ENCODE assay signal across 9 cellular contexts in genomic region chr20:8094415-8094818, GRCh38. TPM values are rescaled to one million over a fixed set of nuclear protein-coding genes. Genes with fewer than 3 reads are reported as not detected.
A peak's percentile ranks its signal among the peaks of the same experiment; 100 is the strongest.
DNase-seq lines count a peak whose midpoint lies in the region; ATAC-seq and TF ChIP-seq lines count a peak whose summit lies in the region.
"Had no signal": no experiment of that assay in that cellular context is flagged by ENCODE, and none has a peak within 500 bp of the region (broad histone marks: within the 10 kb centered on the region; RNA-seq: fewer than 3 reads in every experiment).

No MANE protein-coding gene starts in this region.

- H3K27ac ChIP-seq in PC-3 (ENCODE audit: low read length) (peak overlapping the region; percentile 49), parathyroid adenoma (peak overlapping the region; percentile 33), trophoblast cell (ENCODE audit: low read depth, low read length) (no peak overlapping the region)

- no peak overlapping the region for H3K4ac ChIP-seq in trophoblast cell (ENCODE audit: low read depth, low read length)

- BruUV-seq in PC-3 (replicated peaks; lab: Mats Ljungman, UMichigan): no TSS peak

- CTCF ChIA-PET in PC-3 (lab: Charles Lee): no interaction called here

- H3K4me1 ChIP-seq in PC-3 (ENCODE audit: insufficient read depth, low read length) (peaks cover 12% of the 10 kb centered on the region; the same call in 1 of the 2 replicates), parathyroid adenoma (peaks cover 4% of the 10 kb centered on the region), trophoblast cell (ENCODE audit: control insufficient read depth in 1 of 2, insufficient read depth in 2 of 2, low read length in 2 of 2) (no peaks in the 10 kb centered on the region)

- H3K9me2 ChIP-seq in PC-3 (replicated peaks; ENCODE audit: low read length): no peaks in the 10 kb centered on the region

- H2AK5ac ChIP-seq in trophoblast cell (ENCODE audit: low read length): no peak overlapping the region

- H4K8ac ChIP-seq in trophoblast cell (ENCODE audit: low read depth, low read length): no peak overlapping the region

- H2BK120ac ChIP-seq in trophoblast cell (ENCODE audit: insufficient read depth, low read length, poor library complexity): no peak overlapping the region

- H2AFZ ChIP-seq in PC-3 (ENCODE audit: low read length): no peak overlapping the region
- H2AFZ ChIP-seq in parathyroid adenoma: no peak overlapping the region
- no peak overlapping the region for H2AFZ ChIP-seq in trophoblast cell (ENCODE audit: insufficient read depth, low read length, poor library complexity)

- no peaks in the 10 kb centered on the region for H3F3A ChIP-seq in PC-3 (ENCODE audit: low read length, unreplicated experiment)

- no CpG with 5 or more reads among the region's 1 CpG for WGBS in trophoblast cell (ENCODE audit: extremely low coverage, insufficient coverage, insufficient read length)

- H3K79me2 ChIP-seq in PC-3 (ENCODE audit: low read length): no peaks in the 10 kb centered on the region
- H3K79me2 ChIP-seq in parathyroid adenoma: no peaks in the 10 kb centered on the region
- no peaks in the 10 kb centered on the region for H3K79me2 ChIP-seq in trophoblast cell (ENCODE audit: control insufficient read depth, insufficient read depth, low read length, poor library complexity)

- H3K18ac ChIP-seq in trophoblast cell (ENCODE audit: low read length): no peak overlapping the region

- POLR2A ChIA-PET in PC-3 (lab: Charles Lee; ENCODE audit: unreplicated experiment): interaction anchor here (0.6 kb wide), 1 partner anchor 945 kb away, joined by 4 read pairs; no protein-coding TSS in a partner anchor

- H4K12ac ChIP-seq in trophoblast cell (ENCODE audit: low read depth, low read length): no peak overlapping the region

- intact Hi-C loops in PC-3 (cut with micrococcal nuclease): no loop called here

- H2BK5ac ChIP-seq in trophoblast cell (ENCODE audit: low read depth, low read length, poor library complexity): no peak overlapping the region

- no peak overlapping the region for H2BK12ac ChIP-seq in trophoblast cell (ENCODE audit: low read length)

- H3K4me3 ChIP-seq in PC-3 (ENCODE audit: low read length) (no peak overlapping the region), foreskin fibroblast (ENCODE audit: low read depth in 1 of 2, low read length in 2 of 2) (no peak overlapping the region), parathyroid adenoma (ENCODE audit: low read depth, low read length) (no peak overlapping the region), trophoblast cell (ENCODE audit: low read depth, low read length) (no peak overlapping the region)

- peak; percentile 50 for DNase-seq in CD1c-positive myeloid dendritic cell (ENCODE audit: extremely low spot score)
- DNase-seq in PC-3: peak; percentile 46
- peak; percentile 81 to 92 for DNase-seq in foreskin fibroblast
- no peak for DNase-seq in trophoblast cell
- DNase-seq in stimulated activated CD4-positive, alpha-beta T cell treated with anti-CD3 and anti-CD28 coated beads, Interleukin-4, amount 100 ng/mL, for 4 hours: no peak
- DNase-seq in activated effector memory CD4-positive, alpha-beta T cell treated with anti-CD3 and anti-CD28 coated beads, Interleukin-2, amount 50 U/mL, for 16 hours: no peak
- DNase-seq in activated T-cell treated with anti-CD3 and anti-CD28 coated beads for 4 hours: no peak
- DNase-seq: activated CD4-positive, alpha-beta T cell treated with anti-CD3 and anti-CD28 coated beads, Interleukin-2, amount 50 U/mL, for 1 hour had no signal

- no peaks in the 10 kb centered on the region for H3K36me3 ChIP-seq in PC-3 (ENCODE audit: low read depth, low read length)
- H3K36me3 ChIP-seq in parathyroid adenoma (ENCODE audit: control insufficient read depth, insufficient read depth, low read length): no peaks in the 10 kb centered on the region
- no peaks in the 10 kb centered on the region for H3K36me3 ChIP-seq in trophoblast cell (ENCODE audit: control insufficient read depth in 1 of 2, insufficient read depth in 2 of 2, low read length in 2 of 2)

- no peak overlapping the region for H3K23ac ChIP-seq in trophoblast cell (ENCODE audit: low read length)

- H3K79me1 ChIP-seq in trophoblast cell (ENCODE audit: low read length): no peaks in the 10 kb centered on the region

- H3K4me2 ChIP-seq in PC-3 (ENCODE audit: low read length) (no peak overlapping the region), parathyroid adenoma (ENCODE audit: low read length) (no peak overlapping the region), trophoblast cell (ENCODE audit: low read length) (no peak overlapping the region)

- no peak overlapping the region for H4K91ac ChIP-seq in trophoblast cell (ENCODE audit: low read depth, low read length)

- no peak overlapping the region for H3K9ac ChIP-seq in PC-3 (ENCODE audit: low read length)
- H3K9ac ChIP-seq in parathyroid adenoma: no peak overlapping the region
- H3K9ac ChIP-seq in trophoblast cell (ENCODE audit: low read length): no peak overlapping the region

- no peaks in the 10 kb centered on the region for H4K20me1 ChIP-seq in PC-3 (ENCODE audit: low read length)

- 0 out of 2 replicates have a peak, but pooled peaks have one; percentile 15 for ATAC-seq in PC-3

- H3K27me3 ChIP-seq in PC-3 (ENCODE audit: low read length) (peaks cover 25% of the 10 kb centered on the region; the same call in 1 of the 2 replicates), parathyroid adenoma (ENCODE audit: control insufficient read depth, insufficient read depth, low read length) (no peaks in the 10 kb centered on the region), trophoblast cell (ENCODE audit: insufficient read depth, low read length) (no peaks in the 10 kb centered on the region)

- TF ChIP-seq CTCF in PC-3 (conservative IDR thresholded peaks at IDR 0.05; ENCODE audit: low read depth, low read length): no peak
- TF ChIP-seq CTCF in foreskin fibroblast (IDR thresholded peaks at IDR 0.05; ENCODE audit: low read depth, low read length): no peak
- no peak for TF ChIP-seq CTCF in parathyroid adenoma (IDR thresholded peaks at IDR 0.05)

- H3K9me3 ChIP-seq in PC-3 (ENCODE audit: low read length): no peaks in the 10 kb centered on the region
- H3K9me3 ChIP-seq in parathyroid adenoma (ENCODE audit: control insufficient read depth, low read length): no peaks in the 10 kb centered on the region
- H3K9me3 ChIP-seq in trophoblast cell (ENCODE audit: insufficient read depth, low read depth, low read length): no peaks in the 10 kb centered on the region

- no peak overlapping the region for H3K14ac ChIP-seq in trophoblast cell (ENCODE audit: low read length)

RNA-seq across cellular contexts. Expression of gene PLCB1, which starts 37.6 kb away (rescaled TPM):
- 4.4 TPM in 2 replicates for total RNA-seq in PC-3 (2014; rRNA removed)
- polyA plus RNA-seq in trophoblast cell (2013): 6.8 and 8.4 TPM in 2 replicates

Comparison
In these comparisons a context has a peak if more than half of its experiments do, and no peak if none do; other contexts are left out.
1. DNase-seq: peak in CD1c-positive myeloid dendritic cell (single experiment), PC-3 (single experiment) and foreskin fibroblast (2 of 2); none in trophoblast cell (0 of 2), stimulated activated CD4-positive, alpha-beta T cell treated with anti-CD3 and anti-CD28 coated beads, Interleukin-4, amount 100 ng/mL, for 4 hours (0 of 2), activated effector memory CD4-positive, alpha-beta T cell treated with anti-CD3 and anti-CD28 coated beads, Interleukin-2, amount 50 U/mL, for 16 hours (single experiment) and activated T-cell treated with anti-CD3 and anti-CD28 coated beads for 4 hours (single experiment).